Comparison of ENCODE assay signal across 13 cellular contexts in genomic region chr2:59032469-59032868, GRCh38.
A peak's percentile ranks its signal among the peaks of the same experiment; 100 is the strongest.
DNase-seq lines count a peak whose midpoint lies in the region.
"Had no signal": no experiment of that assay in that cellular context is flagged by ENCODE, and none has a peak within 500 bp of the region (broad histone marks: within the 10 kb centered on the region; RNA-seq: fewer than 3 reads in every experiment).

No MANE protein-coding gene starts in this region.

- DNase-seq in COLO668 (lab: John Stamatoyannopoulos, UW; ENCODE audit: unreplicated experiment) = peak; percentile 42
- DNase-seq in DMS53 (lab: John Stamatoyannopoulos, UW) = peak; percentile 84
- peak; percentile 89 for DNase-seq in NCI-H2029 (lab: John Stamatoyannopoulos, UW)
- peak; percentile 98 for DNase-seq in NCI-H524 treated with DMSO at 0.1 percent for 48 hours (lab: John Stamatoyannopoulos, UW)
- DNase-seq in activated CD4-positive, alpha-beta T cell treated with anti-CD3 and anti-CD28 coated beads for 48 hours = no peak
- DNase-seq in NCI-H226 = no peak
- DNase-seq in amniotic stem cell (lab: John Stamatoyannopoulos, UW) = no peak
- no peak for DNase-seq in stimulated activated naive CD4-positive, alpha-beta T cell (lab: John Stamatoyannopoulos, UW)
- DNase-seq: CD4-positive, alpha-beta memory T cell; Karpas-422; MM.1S; NCI-H1436; SJCRH30 had no signal

Comparison
In these comparisons a context has a peak if more than half of its experiments do, and no peak if none do; other contexts are left out.
1. DNase-seq: peak in COLO668 (single experiment), DMS53 (single experiment), NCI-H2029 (single experiment) and NCI-H524 treated with DMSO at 0.1 percent for 48 hours (single experiment); none in activated CD4-positive, alpha-beta T cell treated with anti-CD3 and anti-CD28 coated beads for 48 hours (single experiment), NCI-H226 (single experiment), amniotic stem cell (single experiment) and stimulated activated naive CD4-positive, alpha-beta T cell (0 of 6).